16 cellular contexts compared by ENCODE assay signal in the genomic region with DNA sequence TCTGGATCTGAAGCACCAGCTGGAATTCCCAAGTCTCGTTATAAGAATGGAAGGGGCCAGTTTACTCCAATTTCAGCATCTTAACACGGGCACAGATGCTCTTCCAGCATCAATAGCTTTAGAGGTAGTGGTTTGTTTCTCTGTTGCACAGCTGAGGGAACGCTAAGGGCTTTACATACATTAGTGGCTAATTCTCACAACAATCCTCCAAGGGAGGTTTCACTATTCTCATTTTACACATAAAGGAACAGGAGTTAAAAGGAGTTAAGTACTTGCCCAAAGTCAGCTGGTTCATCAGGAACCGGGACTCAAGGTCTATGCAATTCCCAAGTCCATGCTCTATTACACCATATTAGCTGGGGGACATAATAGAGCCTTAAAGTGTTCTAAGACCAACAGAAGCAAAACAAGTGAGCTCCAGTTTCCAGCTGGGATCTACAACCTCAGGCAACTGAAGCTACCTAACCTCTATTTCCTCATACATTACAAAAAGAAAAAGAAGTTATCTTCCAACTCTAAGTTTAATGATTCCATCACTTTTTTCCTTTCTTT. TPM values are rescaled to one million over a fixed set of nuclear protein-coding genes. Genes with fewer than 3 reads are reported as not detected.
DNase-seq lines count a peak whose midpoint lies in the region; ATAC-seq, FAIRE-seq and TF ChIP-seq lines count a peak whose summit lies in the region.
"Had no signal": no experiment of that assay in that cellular context is flagged by ENCODE, and none has a peak within 500 bp of the region (broad histone marks: within the 10 kb centered on the region; RNA-seq: fewer than 3 reads in every experiment).

No MANE protein-coding gene starts in this region.

- TF ChIP-seq RAD21 in HepG2 (CRISPR knock-in tag; IDR thresholded peaks at IDR 0.05), result no peak

- H3K4me1 Mint-ChIP-seq in H9 (peaks cover 30 to 36% of the 10 kb centered on the region in 2 experiments), chondrocyte (ENCODE audit: low read depth) (peaks cover 43% of the 10 kb centered on the region)

- no peak overlapping the region for H3K23ac ChIP-seq in H9 (ENCODE audit: insufficient read length, low read depth, low read length)

- H2BK15ac ChIP-seq in H9 (ENCODE audit: low read depth, low read length), result no peak overlapping the region

- no peak overlapping the region for H2AK5ac ChIP-seq in H9 (ENCODE audit: insufficient read length, low read length)

- no peaks in the 10 kb centered on the region for H3K27me3 Mint-ChIP-seq in H9 (ENCODE audit: low read depth)
- H3K27me3 Mint-ChIP-seq in chondrocyte (ENCODE audit: low read depth), result no peaks in the 10 kb centered on the region

- ATAC-seq in pancreas (peak in 2 of 4 donors; percentile 9), HepG2 (no peak)
- ATAC-seq: stimulated activated effector memory CD8-positive, alpha-beta T cell treated with anti-CD3 and anti-CD28 coated beads, Interleukin-12 subunit alpha, Interleukin-12 subunit beta, amount 100 ng/mL, for 72 hours had no signal

- H3K14ac ChIP-seq in H9 (ENCODE audit: insufficient read depth, low read length), result no peak overlapping the region

- H3K27ac ChIP-seq in H9 (ENCODE audit: insufficient read length, low read depth, low read length) (no peak overlapping the region), pancreas (peak overlapping the region in 3 of 4 donors; percentile 49 to 86 (median 81)), HepG2 (ENCODE audit: extremely low read length, insufficient read depth, low read length) (no peak overlapping the region)
- H3K27ac ChIP-seq: gastrocnemius medialis had no signal

- H2BK120ac ChIP-seq in H9 (ENCODE audit: low read depth, low read length, poor library complexity, severe bottlenecking), result no peak overlapping the region

- TF ChIP-seq EP300 in HepG2 (IDR thresholded peaks at IDR 0.05; ENCODE audit: low read depth in 2 of 2, low read length in 2 of 2) (no peak), HepG2 (CRISPR knock-in tag; IDR thresholded peaks at IDR 0.05; ENCODE audit: borderline replicate concordance) (no peak)

- no peak overlapping the region for H3K4ac ChIP-seq in H9 (ENCODE audit: low read depth, low read length)

- BruUV-seq in HepG2 (replicated peaks; lab: Mats Ljungman, UMichigan), result no TSS peak

- no peak overlapping the region for H2BK12ac ChIP-seq in H9 (ENCODE audit: insufficient read length, low read depth, low read length)

- no peak overlapping the region for H3T11ph ChIP-seq in H9 (ENCODE audit: low read length)

- H3K36me3 Mint-ChIP-seq in H9 (ENCODE audit: insufficient read depth in 1 of 3, low read depth in 3 of 3), result peaks cover 3 to 15% (median 10%) of the 10 kb centered on the region in 3 experiments; a peak in 6 of 7 replicates
- H3K36me3 Mint-ChIP-seq in chondrocyte (ENCODE audit: low read depth), result peaks cover 18% of the 10 kb centered on the region

- peak; percentile 10 for DNase-seq in H9
- DNase-seq in NCI-H524 treated with DMSO at 0.1 percent for 48 hours (lab: John Stamatoyannopoulos, UW), result peak; percentile 75
- DNase-seq in chondrocyte (ENCODE audit: low spot score), result no peak
- DNase-seq in pancreas, result no peak
- DNase-seq in 8988T, result no peak
- no peak for DNase-seq in A172 (ENCODE audit: low spot score)
- DNase-seq in HepG2 (ENCODE audit: low spot score), result no peak
- no peak for DNase-seq in RCC 7860 (ENCODE audit: low spot score)
- DNase-seq: C1 segment of cervical spinal cord; effector CD4-positive, alpha-beta T cell; gastrocnemius medialis; retina; stimulated activated CD4-positive, alpha-beta T cell treated with anti-CD3 and anti-CD28 coated beads, Interleukin-4, amount 100 ng/mL, for 1 hour had no signal

- H2AFZ ChIP-seq in H9 (ENCODE audit: low read length) (no peak overlapping the region), HepG2 (ENCODE audit: low read length) (no peak overlapping the region)

- H3K18ac ChIP-seq in H9 (ENCODE audit: insufficient read length, low read depth, low read length), result no peak overlapping the region

- H3K79me2 ChIP-seq in H9 (ENCODE audit: insufficient read depth, low read length) (0 out of 2 replicates have a peak, but pooled peaks cover 1% of the 10 kb centered on the region), HepG2 (ENCODE audit: insufficient read depth, low read length) (peaks cover 2% of the 10 kb centered on the region)

- no peaks in the 10 kb centered on the region for H3K9me3 ChIP-seq in H9 (ENCODE audit: control insufficient read depth, low read depth, low read length)
- H3K9me3 ChIP-seq in pancreas, result no peaks in the 10 kb centered on the region
- H3K9me3 ChIP-seq in HepG2 (ENCODE audit: low read length), result no peaks in the 10 kb centered on the region
- H3K9me3 ChIP-seq: gastrocnemius medialis had no signal

- H3K4me3 ChIP-seq in pancreas (peak overlapping the region in 3 of 4 donors; percentile 2 to 36 (median 36)), HepG2 (replicated peaks in 1 of 3; ENCODE audit: insufficient read depth in 1 of 3, low read depth in 2 of 3, low read length in 3 of 3) (no peak overlapping the region)
- H3K4me3 ChIP-seq: gastrocnemius medialis had no signal

- FAIRE-seq in pancreas (lab: Jason Lieb, UNC) (no peak), HepG2 (lab: Jason Lieb, UNC) (no peak), RCC 7860 (lab: Jason Lieb, UNC) (no peak)
- FAIRE-seq: H1, islet of Langerhans had no signal

- H4K20me1 ChIP-seq in H9 (ENCODE audit: control insufficient read depth, insufficient read depth, insufficient read length) (no peaks in the 10 kb centered on the region), HepG2 (ENCODE audit: insufficient read depth, low read length) (no peaks in the 10 kb centered on the region)

- H3K79me1 ChIP-seq in H9 (ENCODE audit: insufficient read depth, low read depth, low read length, poor library complexity, severe bottlenecking), result no peaks in the 10 kb centered on the region

- H3K4me2 ChIP-seq in H9 (ENCODE audit: insufficient read depth, insufficient read length, low read length) (no peak overlapping the region), HepG2 (ENCODE audit: low read depth, low read length) (no peak overlapping the region)

- no peak for TF ChIP-seq POLR2A in HepG2 (IDR thresholded peaks at IDR 0.05; ENCODE audit: insufficient read depth in 1 of 2, low read depth in 2 of 2, low read length in 2 of 2)

- POLR2A ChIA-PET in HepG2 (lab: Yijun Ruan, JAX), result no interaction called here

- H4K8ac ChIP-seq in H9 (replicated peaks; ENCODE audit: insufficient read length, low read depth, low read length), result no peak overlapping the region

- H3K27me3 ChIP-seq in H9 (ENCODE audit: insufficient read depth, low read length), result no peaks in the 10 kb centered on the region
- no peaks in the 10 kb centered on the region for H3K27me3 ChIP-seq in pancreas
- H3K27me3 ChIP-seq in HepG2 (ENCODE audit: control insufficient read depth in 1 of 2, insufficient read depth in 2 of 2, low read length in 2 of 2), result no peaks in the 10 kb centered on the region
- H3K27me3 ChIP-seq: gastrocnemius medialis had no signal

- no CpG with 5 or more reads among the region's 4 CpGs for WGBS in H9 (ENCODE audit: extremely low coverage, insufficient read length, low lambda C conversion rate)
- WGBS in pancreas, 2 donors, result 36 to 45% methylated on average over 4 of the region's 4 CpGs
- 94% methylated on average over 4 of the region's 4 CpGs for WGBS in HepG2 (ENCODE audit: low lambda C conversion rate)

- H4K91ac ChIP-seq in H9 (ENCODE audit: insufficient read length, low read depth, low read length), result no peak overlapping the region

- H2BK5ac ChIP-seq in H9 (ENCODE audit: insufficient read length, low read length), result no peak overlapping the region

- no peak overlapping the region for H3K4me3 Mint-ChIP-seq in H9
- no peak overlapping the region for H3K4me3 Mint-ChIP-seq in chondrocyte (ENCODE audit: unreplicated experiment)
- H3K4me3 Mint-ChIP-seq: stimulated activated effector memory CD8-positive, alpha-beta T cell treated with anti-CD3 and anti-CD28 coated beads, Interleukin-12 subunit alpha, Interleukin-12 subunit beta, amount 100 ng/mL, for 72 hours had no signal

- H3K27ac Mint-ChIP-seq in H9 (0 out of 7 replicates have a peak overlapping the region, but pooled peaks of 1 of the 3 experiments have one; percentile 7), chondrocyte (ENCODE audit: unreplicated experiment) (peak overlapping the region; percentile 60)
- H3K27ac Mint-ChIP-seq: stimulated activated effector memory CD8-positive, alpha-beta T cell treated with anti-CD3 and anti-CD28 coated beads, Interleukin-12 subunit alpha, Interleukin-12 subunit beta, amount 100 ng/mL, for 72 hours had no signal

- no peak overlapping the region for H4K5ac ChIP-seq in H9 (ENCODE audit: insufficient read length, low read depth, low read length)

- CTCF ChIA-PET in HepG2 (lab: Yijun Ruan, JAX; ENCODE audit: low intra/inter-chr PET ratio, low total read pairs), result no interaction called here

- H3K36me3 ChIP-seq in pancreas (no peaks in the 10 kb centered on the region), HepG2 (replicated peaks in 1 of 2; ENCODE audit: control insufficient read depth in 1 of 2, insufficient read depth in 2 of 2, low read length in 2 of 2) (peaks cover 3 to 11% of the 10 kb centered on the region in 2 experiments; a peak in 3 of 5 replicates)
- H3K36me3 ChIP-seq: gastrocnemius medialis had no signal

- H3K23me2 ChIP-seq in H9 (ENCODE audit: insufficient read length, low read depth, low read length, poor library complexity, severe bottlenecking), result no peaks in the 10 kb centered on the region

- H3K56ac ChIP-seq in H9 (ENCODE audit: insufficient read length, low read depth, low read length), result no peak overlapping the region

- H3K9me3 Mint-ChIP-seq in H9 (no peaks in the 10 kb centered on the region), chondrocyte (ENCODE audit: low read depth) (peaks cover 3% of the 10 kb centered on the region)
- H3K9me3 Mint-ChIP-seq: stimulated activated effector memory CD8-positive, alpha-beta T cell treated with anti-CD3 and anti-CD28 coated beads, Interleukin-12 subunit alpha, Interleukin-12 subunit beta, amount 100 ng/mL, for 72 hours had no signal

- no peak overlapping the region for H2BK20ac ChIP-seq in H9 (ENCODE audit: low read depth, low read length, poor library complexity, severe bottlenecking)

- H3K4me1 ChIP-seq in H9 (ENCODE audit: insufficient read depth, low read length) (no peaks in the 10 kb centered on the region; the same call in 1 of the 2 replicates), pancreas (peaks cover 23 to 29% (median 28%) of the 10 kb centered on the region in 3 donors), HepG2 (ENCODE audit: insufficient read depth, low read length) (peaks cover 31% of the 10 kb centered on the region)

- TF ChIP-seq CTCF in H9 (conservative IDR thresholded peaks at IDR 0.05) (no peak), chondrocyte (IDR thresholded peaks at IDR 0.05) (no peak), pancreas (IDR thresholded peaks at IDR 0.05) (no peak), HepG2 (CRISPR knock-in tag; IDR thresholded peaks at IDR 0.05) (no peak)

- in situ Hi-C loops in HepG2 (cut with HindIII; ENCODE audit: extremely low pct_ligation_motif_present, low pct_unique_long_range_greater_than_20kb), result no loop called here

- intact Hi-C loops in pancreas (cut with DNase I), result no loop called here
- intact Hi-C loops in HepG2 (cut with micrococcal nuclease; ENCODE audit: unreplicated experiment), result no loop called here

- H3K9ac ChIP-seq in H9 (ENCODE audit: extremely low read depth, insufficient read length, low read length) (no peak overlapping the region), HepG2 (ENCODE audit: insufficient read depth, low read depth, low read length) (no peak overlapping the region)

RNA-seq across cellular contexts. Expression of a gene that starts 9.9 kb away (rescaled TPM):
- total RNA-seq in H9 (2021) (64.4 and 71.3 TPM in 2 replicates), chondrocyte (79.8 to 95.7 TPM (median 80.6 TPM) in 3 replicates), pancreas (100 to 1,000 TPM in 1 of 6 donors, 10 to 100 TPM in 5; 66.9 to 112 (median 83.3) TPM), HepG2 (2016; rRNA removed; fragmentation: Illumina TruSeq; extraction: Trizol) (28.4 and 30.3 TPM in 2 replicates)
- polyA plus RNA-seq in pancreas (10 to 100 TPM; 34.1 to 69.3 TPM), HepG2 (2011; rRNA removed) (55.5 and 76.1 TPM in 2 replicates)
- total RNA-seq in A172 (2014; rRNA removed; shearing (Covaris generic)), result 75.4 and 88.8 TPM in 2 replicates
- total RNA-seq in HepG2 (2016; cell fraction: cytosol; rRNA removed; fragmentation: Illumina TruSeq; extraction: Trizol; ENCODE audit: low read depth), result 4.1 and 5.8 TPM in 2 replicates
- total RNA-seq in HepG2 (2016; cell fraction: insoluble cytoplasmic fraction; rRNA removed; fragmentation: Illumina TruSeq; extraction: Trizol), result 29.5 and 30.7 TPM in 2 replicates
- 12.3 and 13.8 TPM in 2 replicates for total RNA-seq in HepG2 (2016; cell fraction: membrane; rRNA removed; fragmentation: Illumina TruSeq; extraction: Trizol)
- total RNA-seq in HepG2 (2016; cell fraction: nucleus; rRNA removed; fragmentation: Illumina TruSeq; extraction: Trizol), result 39.8 and 40.1 TPM in 2 replicates
- polyA plus RNA-seq in HepG2 (2011; cell fraction: cytosol; rRNA removed), result 65.7 and 89.1 TPM in 2 replicates
- 262 and 282 TPM in 2 replicates for polyA plus RNA-seq in HepG2 (2011; cell fraction: nucleus; rRNA removed)
- 18.0 and 24.0 TPM in 2 replicates for polyA plus RNA-seq in HepG2 (2012)
- polyA plus RNA-seq in HepG2 (2016; cell fraction: cytosol; fragmentation: Illumina TruSeq; extraction: Trizol; ENCODE audit: low read depth), result 2.7 and 2.8 TPM in 2 replicates
- 25.0 and 28.1 TPM in 2 replicates for polyA plus RNA-seq in HepG2 (2016; cell fraction: insoluble cytoplasmic fraction; fragmentation: Illumina TruSeq; extraction: Trizol; ENCODE audit: low read depth)
- 6.2 and 7.9 TPM in 2 replicates for polyA plus RNA-seq in HepG2 (2016; cell fraction: membrane; fragmentation: Illumina TruSeq; extraction: Trizol; ENCODE audit: low read depth)
- polyA plus RNA-seq in HepG2 (2016; cell fraction: nucleus; fragmentation: Illumina TruSeq; extraction: Trizol; ENCODE audit: insufficient read depth, low read depth), result 37.8 and 41.4 TPM in 2 replicates
- polyA minus RNA-seq in HepG2 (2011; rRNA and poly(A)+ RNA removed; ENCODE audit: low replicate concordance), result 225 and 394 TPM in 2 replicates
- polyA minus RNA-seq in HepG2 (2011; cell fraction: cytosol; rRNA and poly(A)+ RNA removed), result 40.2 and 54.6 TPM in 2 replicates
- polyA minus RNA-seq in HepG2 (2011; cell fraction: nucleus; rRNA and poly(A)+ RNA removed), result 110 and 137 TPM in 2 replicates

Comparison
In these comparisons a context has a peak if more than half of its experiments do, and no peak if none do; other contexts are left out.
1. DNase-seq: peak in H9 (single experiment) and NCI-H524 treated with DMSO at 0.1 percent for 48 hours (single experiment); none in chondrocyte (single experiment), pancreas (0 of 6), 8988T (single experiment), A172 (single experiment), HepG2 (single experiment) and RCC 7860 (single experiment).
2. H3K27ac ChIP-seq: peak in pancreas (3 of 4); none in H9 (single experiment) and HepG2 (single experiment).
3. H3K4me3 ChIP-seq: peak in pancreas (3 of 4); none in HepG2 (0 of 3).